In the genomic region with DNA sequence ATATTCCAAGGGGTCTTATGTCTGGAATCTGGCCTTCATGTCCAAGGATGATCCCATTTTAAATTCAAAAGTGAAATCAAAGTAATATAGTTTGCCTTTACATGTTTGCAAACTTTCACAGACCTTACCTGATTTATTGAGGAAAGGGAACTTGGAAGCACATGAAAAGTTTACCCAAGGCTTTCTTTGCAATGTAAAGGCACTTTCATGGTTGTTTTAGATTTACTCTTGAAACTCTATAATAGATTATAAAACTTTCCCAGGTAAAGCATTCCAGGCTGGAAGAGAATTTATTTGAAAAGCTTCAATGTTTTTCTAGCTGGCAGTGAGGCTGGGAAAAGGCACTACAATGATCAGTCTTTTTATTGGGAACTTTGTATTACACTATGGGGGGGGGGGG, we compare ENCODE assay signal across 10 cellular contexts.
"Had no signal": no experiment of that assay in that cellular context is flagged by ENCODE, and none has a peak within 500 bp of the region (broad histone marks: within the 10 kb centered on the region; RNA-seq: fewer than 3 reads in every experiment).

No MANE protein-coding gene starts in this region.

- H3K27ac ChIP-seq: GM23248 had no signal

- H2AFZ ChIP-seq: GM23248, GM23338 had no signal

- FAIRE-seq: H1, H54 had no signal

- H3K36me3 ChIP-seq: HAP-1 had no signal

- H3K4me2 ChIP-seq: GM23338 had no signal

- H3K4me3 ChIP-seq: GM23248, GM23338, HAP-1 had no signal

- H3K9me3 ChIP-seq: HAP-1 had no signal

- H3K9ac ChIP-seq: GM23248 had no signal

- DNase-seq: GM23248, GOT3, H7, H9, HCEC 1CT, HFFc6 had no signal
